Comparison of ENCODE assay signal across 8 cellular contexts in genomic region chr5:43193952-43194321, GRCh38. TPM values are rescaled to one million over a fixed set of nuclear protein-coding genes. Genes with fewer than 3 reads are reported as not detected.
DNase-seq lines count a peak whose midpoint lies in the region; ATAC-seq and TF ChIP-seq lines count a peak whose summit lies in the region.

No MANE protein-coding gene starts in this region.

- CTCF ChIA-PET in MCF 10A (lab: Yijun Ruan, JAX), result interaction anchor here (0.6 to 2.4 kb wide), 6 partner anchors 9 to 285 kb away, joined by 3 to 6 read pairs (median 4); no protein-coding TSS in a partner anchor

- TF ChIP-seq CTCF in MCF 10A (IDR thresholded peaks at IDR 0.05; ENCODE audit: unreplicated experiment), result no peak
- TF ChIP-seq CTCF in breast epithelium (IDR thresholded peaks at IDR 0.05), result no peak
- no peak for TF ChIP-seq CTCF in upper lobe of right lung (IDR thresholded peaks at IDR 0.05)

- no peak for ATAC-seq in activated naive CD8-positive, alpha-beta T cell treated with anti-CD3 and anti-CD28 coated beads, Interleukin-2, amount 50 U/mL, for 24 hours
- no peak for ATAC-seq in upper lobe of right lung
- ATAC-seq in GM21737 (IDR thresholded peaks at IDR 0.05; ENCODE audit: unreplicated experiment), result no peak
- no peak for ATAC-seq in HG03280 (IDR thresholded peaks at IDR 0.05; ENCODE audit: unreplicated experiment)
- no peak for ATAC-seq in HG02571 (IDR thresholded peaks at IDR 0.05; ENCODE audit: unreplicated experiment)

- H3K36me3 Mint-ChIP-seq in MCF 10A (ENCODE audit: insufficient read depth, unreplicated experiment) (no peaks in the 10 kb centered on the region), immature natural killer cell (no peaks in the 10 kb centered on the region)
- no peaks in the 10 kb centered on the region for H3K36me3 Mint-ChIP-seq in activated naive CD8-positive, alpha-beta T cell treated with anti-CD3 and anti-CD28 coated beads, Interleukin-2, amount 50 U/mL, for 24 hours (ENCODE audit: low read depth)

- intact Hi-C loops in MCF 10A (cut with micrococcal nuclease) (no loop called here), breast epithelium (cut with DNase I; ENCODE audit: low total_unique reads) (no loop called here), upper lobe of right lung (cut with DNase I) (no loop called here)

- no peak for TF ChIP-seq POLR2A in breast epithelium (IDR thresholded peaks at IDR 0.05)

- DNase-seq in MCF 10A (ENCODE audit: unreplicated experiment) (no peak), breast epithelium (ENCODE audit: low spot score in 2 of 2) (no peak), immature natural killer cell (no peak), upper lobe of right lung (no peak)
- DNase-seq in activated naive CD8-positive, alpha-beta T cell treated with anti-CD3 and anti-CD28 coated beads, Interleukin-2, amount 50 U/mL, for 24 hours, result no peak

- H3K4me1 ChIP-seq in breast epithelium (peaks cover 0 to 4% of the 10 kb centered on the region in 2 donors), upper lobe of right lung (peaks cover 14% of the 10 kb centered on the region)

- no peaks in the 10 kb centered on the region for H3K27me3 ChIP-seq in breast epithelium
- peaks cover 10% of the 10 kb centered on the region for H3K27me3 ChIP-seq in upper lobe of right lung

- H3K27ac ChIP-seq in breast epithelium (peak overlapping the region in 1 of 2 donors; percentile 49), upper lobe of right lung (no peak overlapping the region)

- H3K4me3 ChIP-seq in breast epithelium (no peak overlapping the region), upper lobe of right lung (peak overlapping the region; percentile 53)

- H3K9me3 Mint-ChIP-seq in MCF 10A (ENCODE audit: unreplicated experiment) (no peaks in the 10 kb centered on the region), immature natural killer cell (no peaks in the 10 kb centered on the region)
- H3K9me3 Mint-ChIP-seq in activated naive CD8-positive, alpha-beta T cell treated with anti-CD3 and anti-CD28 coated beads, Interleukin-2, amount 50 U/mL, for 24 hours, result no peaks in the 10 kb centered on the region

- H3K9me3 ChIP-seq in breast epithelium (no peaks in the 10 kb centered on the region), upper lobe of right lung (no peaks in the 10 kb centered on the region)

- H3K4me3 Mint-ChIP-seq in MCF 10A (ENCODE audit: unreplicated experiment), result peak overlapping the region; percentile 79
- peak overlapping the region; percentile 81 for H3K4me3 Mint-ChIP-seq in activated naive CD8-positive, alpha-beta T cell treated with anti-CD3 and anti-CD28 coated beads, Interleukin-2, amount 50 U/mL, for 24 hours
- peak overlapping the region in 3 of 5 donors; percentile 86 to 92 (median 88) for H3K4me3 Mint-ChIP-seq in immature natural killer cell

- H3K27ac Mint-ChIP-seq in MCF 10A (ENCODE audit: low read depth, unreplicated experiment) (peak overlapping the region; percentile 75), immature natural killer cell (peak overlapping the region in 1 of 6 donors; percentile 12)
- H3K27ac Mint-ChIP-seq in activated naive CD8-positive, alpha-beta T cell treated with anti-CD3 and anti-CD28 coated beads, Interleukin-2, amount 50 U/mL, for 24 hours, result peak overlapping the region; percentile 80

- POLR2A ChIA-PET in MCF 10A (lab: Yijun Ruan, JAX), result interaction anchor here (0.6 to 2.4 kb wide), 5 partner anchors 73 to 321 kb away, joined by 3 to 12 read pairs (median 6); partner anchors contain the start of genes C5orf34, HMGCS1 and ZNF131

- BruUV-seq in MCF 10A (replicated peaks; lab: Mats Ljungman, UMichigan), result no TSS peak

- no peaks in the 10 kb centered on the region for H3K36me3 ChIP-seq in breast epithelium
- no peaks in the 10 kb centered on the region for H3K36me3 ChIP-seq in upper lobe of right lung

- peaks cover 6% of the 10 kb centered on the region for H3K4me1 Mint-ChIP-seq in MCF 10A (ENCODE audit: insufficient read depth, unreplicated experiment)
- peaks cover 23% of the 10 kb centered on the region for H3K4me1 Mint-ChIP-seq in activated naive CD8-positive, alpha-beta T cell treated with anti-CD3 and anti-CD28 coated beads, Interleukin-2, amount 50 U/mL, for 24 hours
- peaks cover 22 to 31% of the 10 kb centered on the region in 2 donors for H3K4me1 Mint-ChIP-seq in immature natural killer cell

- H3K27me3 Mint-ChIP-seq in MCF 10A (ENCODE audit: insufficient read depth, unreplicated experiment) (peaks cover 10% of the 10 kb centered on the region), immature natural killer cell (ENCODE audit: low read depth in 3 of 3) (peaks cover 2 to 15% (median 8%) of the 10 kb centered on the region in 3 donors)
- peaks cover 24% of the 10 kb centered on the region for H3K27me3 Mint-ChIP-seq in activated naive CD8-positive, alpha-beta T cell treated with anti-CD3 and anti-CD28 coated beads, Interleukin-2, amount 50 U/mL, for 24 hours

RNA-seq across cellular contexts. Expression of gene NIM1K, which starts 1.9 kb away (rescaled TPM):
- total RNA-seq in MCF 10A (2022) (not detected in 2 replicates), breast epithelium (under 1 TPM; 0.29 to 0.48 (median 0.33) TPM), upper lobe of right lung (6.0 TPM)
- under 1 TPM in 1 of 3 donors, not detected in 2; 0.25 TPM for polyA plus RNA-seq in immature natural killer cell
